13 cellular contexts compared by ENCODE assay signal in the genomic region with DNA sequence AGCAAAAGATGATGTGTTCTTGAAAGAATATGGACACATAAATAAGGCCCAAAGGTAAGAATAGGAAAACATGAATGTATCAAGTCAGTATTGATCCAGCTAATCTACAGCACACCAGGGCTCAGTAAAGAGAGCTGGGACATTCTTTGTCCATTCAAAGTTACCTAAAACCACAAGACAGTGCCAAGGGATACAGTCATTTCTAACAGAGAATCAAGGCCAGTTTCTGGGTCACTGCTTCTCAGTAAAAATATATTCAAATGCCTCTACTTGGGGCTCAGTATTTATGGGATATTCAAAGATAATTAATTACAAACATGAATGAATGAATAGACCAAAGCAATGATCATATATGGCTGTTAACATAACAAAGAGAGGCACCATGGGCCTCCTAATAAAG. TPM values are rescaled to one million over a fixed set of nuclear protein-coding genes. Genes with fewer than 3 reads are reported as not detected.
A peak's percentile ranks its signal among the peaks of the same experiment; 100 is the strongest.
DNase-seq lines count a peak whose midpoint lies in the region; ATAC-seq, FAIRE-seq and TF ChIP-seq lines count a peak whose summit lies in the region.
"Had no signal": no experiment of that assay in that cellular context is flagged by ENCODE, and none has a peak within 500 bp of the region (broad histone marks: within the 10 kb centered on the region; RNA-seq: fewer than 3 reads in every experiment).

No MANE protein-coding gene starts in this region.

- peak overlapping the region in 1 of 4 donors; percentile 4 for H3K4me3 Mint-ChIP-seq in IgD-negative memory B cell

- no peak for TF ChIP-seq EP300 in GM12878 (IDR thresholded peaks at IDR 0.05; ENCODE audit: borderline replicate concordance in 1 of 2, control insufficient read depth in 1 of 2, low read depth in 2 of 2, low read length in 2 of 2)

- RAD21 ChIA-PET in GM12878 (lab: Charles Lee; ENCODE audit: unreplicated experiment): interaction anchor here (0.6 to 3.7 kb wide), 3 partner anchors 51 to 312 kb away, joined by 3 to 18 read pairs (median 4); a partner anchor contains a TSS

- H3K4me1 Mint-ChIP-seq in IgD-negative memory B cell: peaks cover 28 to 42% (median 37%) of the 10 kb centered on the region in 3 donors

- in situ Hi-C loops in GM12878 (cut with MboI): no loop called here

- no peaks in the 10 kb centered on the region for H3K27me3 Mint-ChIP-seq in IgD-negative memory B cell

- H3K9me3 Mint-ChIP-seq in IgD-negative memory B cell: no peaks in the 10 kb centered on the region

- CTCF ChIA-PET in GM12878 (lab: Yijun Ruan, JAX): interaction anchor here (0.6 to 4.6 kb wide), 3 partner anchors 27 to 573 kb away, joined by 3 to 31 read pairs (median 3); no protein-coding TSS in a partner anchor

- ATAC-seq in GM18511 (IDR thresholded peaks at IDR 0.05; ENCODE audit: unreplicated experiment): peak; percentile 38
- ATAC-seq in GM12878: peak; percentile 62
- no peak for ATAC-seq in GM18505 (IDR thresholded peaks at IDR 0.05; ENCODE audit: unreplicated experiment)
- ATAC-seq: esophagus mucosa had no signal

- H3K9me3 ChIP-seq in GM12878 (replicated peaks; ENCODE audit: control insufficient read depth, insufficient read depth, low read length) (no peaks in the 10 kb centered on the region), osteoblast (ENCODE audit: low read depth, low read length) (no peaks in the 10 kb centered on the region)
- H3K9me3 ChIP-seq: neutrophil had no signal

- no TSS peak for BruUV-seq in GM12878 (replicated peaks; lab: Mats Ljungman, UMichigan)

- H3K27ac Mint-ChIP-seq in IgD-negative memory B cell: peak overlapping the region; percentile 24 to 91 (median 88)

- DNase-seq in GM12878 (ENCODE audit: low read depth, low spot score) (no peak), osteoblast (ENCODE audit: insufficient read length, low spot score, missing footprints) (no peak), KG1 (lab: John Stamatoyannopoulos, UW) (no peak), urothelium cell line (ENCODE audit: low spot score) (no peak)
- DNase-seq in stimulated activated CD4-positive, alpha-beta T cell treated with anti-CD3 and anti-CD28 coated beads, Interleukin-1b, Interleukin-23, amount 100 ng/mL, for 48 hours: no peak
- DNase-seq: NCI-H510A had no signal

- peak; percentile 27 for FAIRE-seq in GM12878 (lab: Jason Lieb, UNC)
- no peak for FAIRE-seq in urothelium cell line (lab: Jason Lieb, UNC)
- FAIRE-seq: GM18507 had no signal

- H3K36me3 ChIP-seq in GM12878 (ENCODE audit: control insufficient read depth in 2 of 2, insufficient read depth in 2 of 2, low read length in 1 of 2) (peaks cover 2 to 10% of the 10 kb centered on the region in 2 experiments), osteoblast (ENCODE audit: insufficient read depth, low read length) (peaks cover 16% of the 10 kb centered on the region)

- TF ChIP-seq CTCF in GM12878 (IDR thresholded peaks at IDR 0.05 in 2 of 3, conservative IDR thresholded peaks at IDR 0.05 in 1 of 3; ENCODE audit: control insufficient read depth in 2 of 3, extremely low read depth in 1 of 3, insufficient read depth in 1 of 3, low read depth in 3 of 3, low read length in 3 of 3) (no peak), osteoblast (IDR thresholded peaks at IDR 0.05; ENCODE audit: extremely low read depth, low read depth, low read length) (no peak)

- peaks cover 9% of the 10 kb centered on the region for H3K79me2 ChIP-seq in GM12878 (ENCODE audit: control insufficient read depth, insufficient read depth, low read length)
- peaks cover 26% of the 10 kb centered on the region for H3K79me2 ChIP-seq in osteoblast (ENCODE audit: insufficient read depth, low read length)

- TF ChIP-seq POLR2A in GM12878 (IDR thresholded peaks at IDR 0.05; ENCODE audit: low read depth, low read length) (no peak), GM18505 (IDR thresholded peaks at IDR 0.05; ENCODE audit: borderline replicate concordance, extremely low read depth, insufficient read depth, insufficient read length) (no peak)

- H3K27me3 ChIP-seq in GM12878 (replicated peaks in 1 of 2; ENCODE audit: control insufficient read depth in 2 of 2, insufficient read depth in 2 of 2, low read length in 1 of 2): no peaks in the 10 kb centered on the region
- H3K27me3 ChIP-seq in osteoblast (ENCODE audit: insufficient read depth, low read length): no peaks in the 10 kb centered on the region
- H3K27me3 ChIP-seq: neutrophil had no signal

- H3K4me3 ChIP-seq in GM12878 (no peak overlapping the region), osteoblast (ENCODE audit: insufficient read depth, low read length) (no peak overlapping the region)
- H3K4me3 ChIP-seq: SK-N-MC had no signal

- H3K4me2 ChIP-seq in GM12878 (ENCODE audit: control insufficient read depth, insufficient read depth): no peak overlapping the region
- peak overlapping the region; percentile 13 for H3K4me2 ChIP-seq in osteoblast (ENCODE audit: insufficient read depth, low read length)

- POLR2A ChIA-PET in GM12878 (lab: Charles Lee): interaction anchor here (0.5 to 2.1 kb wide), 4 partner anchors 23 to 104 kb away, joined by 3 to 6 read pairs (median 4); a partner anchor contains a TSS

- H2AFZ ChIP-seq in GM12878 (ENCODE audit: control insufficient read depth, low read depth, low read length) (no peak overlapping the region), osteoblast (ENCODE audit: low read length) (no peak overlapping the region)

- SMC1A ChIA-PET in GM12878 (lab: Charles Lee; ENCODE audit: uncharacterized antibody, unreplicated experiment): interaction anchor here (1.6 to 3.9 kb wide), 2 partner anchors 8 to 52 kb away, joined by 9 to 19 read pairs; no protein-coding TSS in a partner anchor

- intact Hi-C loops in GM12878 (cut with micrococcal nuclease; ENCODE audit: unreplicated experiment): no loop called here

- no peak for TF ChIP-seq RAD21 in GM12878 (IDR thresholded peaks at IDR 0.05; ENCODE audit: insufficient read depth, low read depth, low read length)

- H3K36me3 Mint-ChIP-seq in IgD-negative memory B cell: peaks cover 14% of the 10 kb centered on the region

- H4K20me1 ChIP-seq in GM12878 (ENCODE audit: control insufficient read depth, insufficient read depth) (no peaks in the 10 kb centered on the region), osteoblast (ENCODE audit: insufficient read depth, low read length) (peaks cover 8% of the 10 kb centered on the region)

- H3K27ac ChIP-seq in GM12878 (ENCODE audit: control insufficient read depth, insufficient read depth) (peak overlapping the region; percentile 50), osteoblast (ENCODE audit: low read depth, low read length) (peak overlapping the region; percentile 75)
- H3K27ac ChIP-seq: SK-N-MC had no signal

- H3K4me1 ChIP-seq in GM12878 (ENCODE audit: control insufficient read depth, insufficient read depth, low read length) (peaks cover 43% of the 10 kb centered on the region), osteoblast (ENCODE audit: insufficient read depth, low read length) (peaks cover 24% of the 10 kb centered on the region)

- H3K9ac ChIP-seq in GM12878 (ENCODE audit: control insufficient read depth, insufficient read depth, low read length): no peak overlapping the region

TF ChIP-seq in GM12878, 131 proteins besides CTCF, POLR2A, EP300 and RAD21:
- peak; percentile 20; the same call in 1 of the 2 replicates for TF ChIP-seq NFIC (IDR thresholded peaks at IDR 0.05; ENCODE audit: low read depth, low read length)
- TF ChIP-seq IKZF1 (conservative IDR thresholded peaks at IDR 0.05): 0 out of 2 replicates have a peak, but pooled peaks have one; percentile 15
- TF ChIP-seq, protein P1, sequence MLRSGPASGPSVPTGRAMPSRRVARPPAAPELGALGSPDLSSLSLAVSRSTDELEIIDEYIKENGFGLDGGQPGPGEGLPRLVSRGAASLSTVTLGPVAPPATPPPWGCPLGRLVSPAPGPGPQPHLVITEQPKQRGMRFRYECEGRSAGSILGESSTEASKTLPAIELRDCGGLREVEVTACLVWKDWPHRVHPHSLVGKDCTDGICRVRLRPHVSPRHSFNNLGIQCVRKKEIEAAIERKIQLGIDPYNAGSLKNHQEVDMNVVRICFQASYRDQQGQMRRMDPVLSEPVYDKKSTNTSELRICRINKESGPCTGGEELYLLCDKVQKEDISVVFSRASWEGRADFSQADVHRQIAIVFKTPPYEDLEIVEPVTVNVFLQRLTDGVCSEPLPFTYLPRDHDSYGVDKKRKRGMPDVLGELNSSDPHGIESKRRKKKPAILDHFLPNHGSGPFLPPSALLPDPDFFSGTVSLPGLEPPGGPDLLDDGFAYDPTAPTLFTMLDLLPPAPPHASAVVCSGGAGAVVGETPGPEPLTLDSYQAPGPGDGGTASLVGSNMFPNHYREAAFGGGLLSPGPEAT (IDR thresholded peaks at IDR 0.05; ENCODE audit: low read depth): no peak
- no peak for TF ChIP-seq KDM1A (IDR thresholded peaks at IDR 0.05; ENCODE audit: borderline replicate concordance)
- TF ChIP-seq NR2F1 (conservative IDR thresholded peaks at IDR 0.05): peak; percentile 76
- TF ChIP-seq RUNX3 (IDR thresholded peaks at IDR 0.05; ENCODE audit: low read length): peak; percentile 76

RNA-seq across cellular contexts. Expression of a gene that starts 35.0 kb away (rescaled TPM):
- polyA plus RNA-seq in IgD-negative memory B cell (18.3 TPM), GM12878 (2011; rRNA removed) (22.9 and 24.7 TPM in 2 replicates), GM12878 (2014; fragmentation: Illumina TruSeq; extraction: Trizol) (22.4 and 22.6 TPM in 2 replicates), GM12878 (2014; fragmentation: Nextera tagmentation; extraction: Ambion mirVana) (1 to 10 TPM; 5.0 to 8.1 TPM), GM12878 (2014; rRNA removed) (16.0 and 16.5 TPM in 2 replicates), GM12878 (2016; fragmentation: Nextera tagmentation; extraction: Ambion mirVana) (10 to 100 TPM; 10.8 to 12.7 TPM)
- 50.7 and 65.2 TPM in 2 replicates for total RNA-seq in GM12878 (2013; cell fraction: nucleolus; rRNA removed)
- total RNA-seq in GM12878 (2014; rRNA removed) (17.1 and 19.3 TPM in 2 replicates), GM12878 (2014; rRNA removed; fragmentation: Illumina TruSeq; extraction: Trizol) (15.4 and 16.2 TPM in 2 replicates), GM12878 (2021) (21.7 and 25.7 TPM in 2 replicates), osteoblast (17.7 and 20.6 TPM in 2 replicates)
- 6.2 TPM for polyA plus RNA-seq in GM12878 (2011; ENCODE audit: low read depth)
- polyA plus RNA-seq in GM12878 (2011; cell fraction: cytosol; rRNA removed): 13.3 and 15.2 TPM in 2 replicates
- polyA plus RNA-seq in GM12878 (2011; cell fraction: nucleus; rRNA removed): 9.5 and 11.1 TPM in 2 replicates
- 8.7 TPM in 2 replicates for polyA plus RNA-seq in GM12878 (2012)
- polyA minus RNA-seq in GM12878 (2011; rRNA and poly(A)+ RNA removed): 19.7 and 33.3 TPM in 2 replicates
- polyA minus RNA-seq in GM12878 (2011; cell fraction: cytosol; rRNA and poly(A)+ RNA removed): 9.6 and 12.2 TPM in 2 replicates
- 13.5 and 23.0 TPM in 2 replicates for polyA minus RNA-seq in GM12878 (2011; cell fraction: nucleus; rRNA and poly(A)+ RNA removed)
